ENCODE assay signal across 17 cellular contexts in the genomic region with DNA sequence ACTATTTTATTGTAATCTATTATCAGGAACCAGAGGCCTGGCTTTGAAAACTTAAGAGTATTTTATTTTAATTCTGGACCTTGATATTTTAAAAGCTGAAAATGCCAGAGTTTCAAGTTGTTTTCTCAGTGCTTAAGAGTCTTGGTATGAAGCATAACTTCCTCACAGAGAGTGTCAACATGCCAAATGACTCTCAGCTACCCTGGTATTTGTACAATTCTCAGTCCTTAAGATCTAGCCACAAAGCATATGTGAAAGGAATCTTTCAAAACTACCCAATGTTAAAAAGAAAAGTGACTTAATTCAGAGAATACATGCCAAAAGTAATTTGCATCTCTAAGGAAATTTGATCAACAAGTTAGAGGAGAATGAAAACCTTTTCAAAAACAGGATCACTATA.
A peak's percentile ranks its signal among the peaks of the same experiment; 100 is the strongest.
DNase-seq lines count a peak whose midpoint lies in the region; ATAC-seq and TF ChIP-seq lines count a peak whose summit lies in the region.
"Had no signal": no experiment of that assay in that cellular context is flagged by ENCODE, and none has a peak within 500 bp of the region (broad histone marks: within the 10 kb centered on the region; RNA-seq: fewer than 3 reads in every experiment).

No MANE protein-coding gene starts in this region.

- H3K9me3 ChIP-seq in adipocyte (ENCODE audit: control insufficient read depth, low read length), result peaks cover 4% of the 10 kb centered on the region
- H3K9me3 ChIP-seq: body of pancreas, esophagus muscularis mucosa, prostate gland had no signal

- H3K36me3 ChIP-seq in adipocyte (ENCODE audit: control insufficient read depth, insufficient read depth, low read length, severe bottlenecking), result no peaks in the 10 kb centered on the region
- H3K36me3 ChIP-seq: esophagus muscularis mucosa, prostate gland had no signal

- peak; percentile 23 for DNase-seq in DMS114 treated with DMSO at 0.1 percent for 48 hours (lab: John Stamatoyannopoulos, UW; ENCODE audit: unreplicated experiment)
- DNase-seq in adipocyte (ENCODE audit: low read depth), result peak; percentile 80
- peak; percentile 34 for DNase-seq in fibroblast of mammary gland (ENCODE audit: low read depth)
- DNase-seq in retinal pigment epithelial cell (ENCODE audit: low read depth), result peak; percentile 12
- DNase-seq in epidermal melanocyte (ENCODE audit: insufficient read length, low spot score), result no peak
- no peak for DNase-seq in hypothalamus (lab: John Stamatoyannopoulos, UW)
- DNase-seq in NCI-H2227 (lab: John Stamatoyannopoulos, UW; ENCODE audit: unreplicated experiment), result no peak
- DNase-seq: activated CD8-positive, alpha-beta memory T cell treated with anti-CD3 and anti-CD28 coated beads, Interleukin-2, amount 10 ng/mL, durations not matched to agents 7 days and 5 days; activated effector memory CD4-positive, alpha-beta T cell treated with Interleukin-2 at 50 U/mL for 16 hours; body of pancreas; H9; Kasumi-1; left colon; Right ventricle myocardium superior had no signal

- no peaks in the 10 kb centered on the region for H3K27me3 ChIP-seq in adipocyte (replicated peaks; ENCODE audit: control insufficient read depth, insufficient read depth, low read length)
- H3K27me3 ChIP-seq: body of pancreas, esophagus muscularis mucosa had no signal

- no peak overlapping the region for H3K4me3 ChIP-seq in adipocyte (ENCODE audit: low read length)
- no peak overlapping the region for H3K4me3 ChIP-seq in fibroblast of mammary gland (ENCODE audit: control insufficient read depth, low read depth, low read length)
- no peak overlapping the region for H3K4me3 ChIP-seq in retinal pigment epithelial cell (ENCODE audit: low read length)
- H3K4me3 ChIP-seq: body of pancreas, esophagus muscularis mucosa, prostate gland had no signal

- no peak overlapping the region for H3K9ac ChIP-seq in adipocyte (ENCODE audit: low read length)

- H3K4me1 ChIP-seq in adipocyte (ENCODE audit: control insufficient read depth, insufficient read depth, low read length), result peaks cover 13% of the 10 kb centered on the region
- H3K4me1 ChIP-seq: body of pancreas, esophagus muscularis mucosa, prostate gland had no signal

- ATAC-seq in HG02981 (IDR thresholded peaks at IDR 0.05; ENCODE audit: unreplicated experiment), result no peak
- ATAC-seq: activated CD8-positive, alpha-beta memory T cell treated with anti-CD3 and anti-CD28 coated beads, Interleukin-2, amount 10 ng/mL, durations not matched to agents 7 days and 5 days; body of pancreas; left colon had no signal

- TF ChIP-seq CTCF in fibroblast of mammary gland (conservative IDR thresholded peaks at IDR 0.05; ENCODE audit: control insufficient read depth, insufficient read depth, low read depth, low read length) (no peak), retinal pigment epithelial cell (conservative IDR thresholded peaks at IDR 0.05; ENCODE audit: low read depth, low read length) (no peak)

Comparison
In these comparisons a context has a peak if more than half of its experiments do, and no peak if none do; other contexts are left out.
1. DNase-seq: peak in DMS114 treated with DMSO at 0.1 percent for 48 hours (single experiment), adipocyte (single experiment), fibroblast of mammary gland (single experiment) and retinal pigment epithelial cell (single experiment); none in epidermal melanocyte (single experiment), hypothalamus (0 of 51) and NCI-H2227 (single experiment).